ENCODE assay signal across 9 cellular contexts in the genomic region with DNA sequence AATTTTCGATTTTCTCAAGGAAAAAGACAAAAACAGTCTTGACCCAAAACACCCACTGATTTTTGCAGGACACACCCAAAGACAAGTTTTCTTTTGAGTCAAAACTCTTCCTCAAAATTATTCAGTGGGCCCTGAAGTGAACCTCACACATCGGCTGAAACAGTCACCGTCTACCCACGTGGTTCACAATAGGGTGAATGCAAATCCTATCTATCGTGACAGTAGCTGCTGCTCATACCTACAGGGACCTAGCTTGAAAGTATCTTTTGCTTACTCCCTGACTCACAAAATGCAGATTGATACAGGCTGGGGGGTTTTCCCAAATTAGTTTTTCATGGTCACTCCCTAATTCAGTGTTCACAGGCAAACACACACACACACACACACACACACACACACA. TPM values are rescaled to one million over a fixed set of nuclear protein-coding genes. Genes with fewer than 3 reads are reported as not detected.
DNase-seq lines count a peak whose midpoint lies in the region; ATAC-seq and TF ChIP-seq lines count a peak whose summit lies in the region.
"Had no signal": no experiment of that assay in that cellular context is flagged by ENCODE, and none has a peak within 500 bp of the region (broad histone marks: within the 10 kb centered on the region; RNA-seq: fewer than 3 reads in every experiment).

No MANE protein-coding gene starts in this region.

- no peak for TF ChIP-seq CTCF in omental fat pad (IDR thresholded peaks at IDR 0.05)

- DNase-seq in activated effector memory CD4-positive, alpha-beta T cell treated with anti-CD3 and anti-CD28 coated beads, Interleukin-2, amount 50 U/mL, for 16 hours, result peak; percentile 78
- DNase-seq in activated effector memory CD4-positive, alpha-beta T cell treated with Interleukin-2 at 50 U/mL for 16 hours, result no peak
- no peak for DNase-seq in stimulated activated naive CD8-positive, alpha-beta T cell treated with anti-CD3 and anti-CD28 coated beads, Interleukin-15, Interleukin-2, amounts not matched to agents 100 U/mL and 50 U/mL, for 24 hours
- no peak for DNase-seq in omental fat pad (ENCODE audit: low spot score)
- DNase-seq in NCI-H345 (lab: John Stamatoyannopoulos, UW), result no peak
- DNase-seq: NCI-H748 treated with DMSO at 0.1 percent for 48 hours had no signal

- peak; percentile 47 for ATAC-seq in GM21786 (IDR thresholded peaks at IDR 0.05; ENCODE audit: unreplicated experiment)
- ATAC-seq in HG03469 (IDR thresholded peaks at IDR 0.05; ENCODE audit: unreplicated experiment), result peak; percentile 40
- peak; percentile 88 for ATAC-seq in stimulated activated naive CD8-positive, alpha-beta T cell treated with anti-CD3 and anti-CD28 coated beads, Interleukin-15, Interleukin-2, amounts not matched to agents 100 U/mL and 50 U/mL, for 24 hours
- no peak for ATAC-seq in HG02970 (IDR thresholded peaks at IDR 0.05; ENCODE audit: low FRiP score, unreplicated experiment)
- ATAC-seq in omental fat pad (ENCODE audit: low FRiP score), result no peak

RNA-seq across cellular contexts. Expression of a gene that starts 10.7 kb away (rescaled TPM):
- 1 to 10 TPM; 1.9 to 4.3 (median 3.0) TPM for total RNA-seq in omental fat pad

Comparison
In these comparisons a context has a peak if more than half of its experiments do, and no peak if none do; other contexts are left out.
1. ATAC-seq: peak in GM21786 (single experiment), HG03469 (single experiment) and stimulated activated naive CD8-positive, alpha-beta T cell treated with anti-CD3 and anti-CD28 coated beads, Interleukin-15, Interleukin-2, amounts not matched to agents 100 U/mL and 50 U/mL, for 24 hours (single experiment); none in HG02970 (single experiment) and omental fat pad (single experiment).